Comparison of ENCODE assay signal across 19 cellular contexts in genomic region chr2:165475270-165476004, GRCh38. TPM values are rescaled to one million over a fixed set of nuclear protein-coding genes. Genes with fewer than 3 reads are reported as not detected.
"Had no signal": no experiment of that assay in that cellular context is flagged by ENCODE, and none has a peak within 500 bp of the region (broad histone marks: within the 10 kb centered on the region; RNA-seq: fewer than 3 reads in every experiment).

No MANE protein-coding gene starts in this region.

- DNase-seq: activated CD4-positive, alpha-beta T cell treated with anti-CD3 and anti-CD28 coated beads, Interleukin-2, amount 50 U/mL, for 48 hours; activated naive CD4-positive, alpha-beta T cell treated with Interleukin-2 at 50 U/mL for 16 hours; cerebellar nuclear complex; dermis blood vessel endothelial cell; endodermal cell; heart left ventricle; immature natural killer cell; left cardiac atrium; naive B cell; stimulated activated CD4-positive, alpha-beta T cell treated with anti-CD3 and anti-CD28 coated beads, Interleukin-2, amount 100 ng/mL, for 48 hours; T1000; tibial artery had no signal

- H3K4me1 Mint-ChIP-seq: activated T-helper 17 cell treated with anti-CD3 and anti-CD28 coated beads, Interleukin-2, amount 50 U/mL, for 72 hours; immature natural killer cell; naive B cell; stimulated activated memory B cell treated with anti-CD40 and anti-IgM and Interleukin-4, amounts not matched to agents 10 μg/mL and 1 μg/mL and 100 μg/mL, for 72 hours had no signal

- H3K4me3 ChIP-seq: breast epithelium, heart left ventricle, lung, right atrium auricular region, tibial artery, vagina had no signal

- H3K27me3 Mint-ChIP-seq: naive B cell had no signal

- H3K36me3 ChIP-seq: breast epithelium, heart left ventricle, neutrophil, right atrium auricular region, tibial artery, vagina had no signal

- H3K27ac Mint-ChIP-seq: activated T-helper 17 cell treated with anti-CD3 and anti-CD28 coated beads, Interleukin-2, amount 50 U/mL, for 72 hours; endodermal cell; immature natural killer cell; naive B cell; stimulated activated memory B cell treated with anti-CD40 and anti-IgM and Interleukin-4, amounts not matched to agents 10 μg/mL and 1 μg/mL and 100 μg/mL, for 72 hours had no signal

- H3K9me3 Mint-ChIP-seq: activated T-helper 17 cell treated with anti-CD3 and anti-CD28 coated beads, Interleukin-2, amount 50 U/mL, for 72 hours; endodermal cell; immature natural killer cell; naive B cell; stimulated activated memory B cell treated with anti-CD40 and anti-IgM and Interleukin-4, amounts not matched to agents 10 μg/mL and 1 μg/mL and 100 μg/mL, for 72 hours had no signal

- H3K27me3 ChIP-seq: breast epithelium, heart left ventricle, right atrium auricular region, tibial artery, vagina had no signal

- H3K36me3 Mint-ChIP-seq: immature natural killer cell; naive B cell; stimulated activated memory B cell treated with anti-CD40 and anti-IgM and Interleukin-4, amounts not matched to agents 10 μg/mL and 1 μg/mL and 100 μg/mL, for 72 hours had no signal

- H3K27ac ChIP-seq: breast epithelium, heart left ventricle, neutrophil, right atrium auricular region, tibial artery, vagina had no signal

- H3K4me1 ChIP-seq: breast epithelium, right atrium auricular region had no signal

- H3K4me3 Mint-ChIP-seq: activated T-helper 17 cell treated with anti-CD3 and anti-CD28 coated beads, Interleukin-2, amount 50 U/mL, for 72 hours; endodermal cell; immature natural killer cell; naive B cell; stimulated activated memory B cell treated with anti-CD40 and anti-IgM and Interleukin-4, amounts not matched to agents 10 μg/mL and 1 μg/mL and 100 μg/mL, for 72 hours had no signal

- ATAC-seq: activated T-helper 17 cell treated with anti-CD3 and anti-CD28 coated beads, Interleukin-2, amount 50 U/mL, for 72 hours; left cardiac atrium; stimulated activated memory B cell treated with anti-CD40 and anti-IgM and Interleukin-4, amounts not matched to agents 10 μg/mL and 1 μg/mL and 100 μg/mL, for 72 hours had no signal

RNA-seq across cellular contexts. Expression of gene CSRNP3, which starts 5.9 kb away (rescaled TPM):
- total RNA-seq: activated T-helper 17 cell treated with anti-CD3 and anti-CD28 coated beads, Interleukin-2, amount 50 U/mL, for 72 hours had no signal
- polyA plus RNA-seq: immature natural killer cell had no signal
